In the genomic region with DNA sequence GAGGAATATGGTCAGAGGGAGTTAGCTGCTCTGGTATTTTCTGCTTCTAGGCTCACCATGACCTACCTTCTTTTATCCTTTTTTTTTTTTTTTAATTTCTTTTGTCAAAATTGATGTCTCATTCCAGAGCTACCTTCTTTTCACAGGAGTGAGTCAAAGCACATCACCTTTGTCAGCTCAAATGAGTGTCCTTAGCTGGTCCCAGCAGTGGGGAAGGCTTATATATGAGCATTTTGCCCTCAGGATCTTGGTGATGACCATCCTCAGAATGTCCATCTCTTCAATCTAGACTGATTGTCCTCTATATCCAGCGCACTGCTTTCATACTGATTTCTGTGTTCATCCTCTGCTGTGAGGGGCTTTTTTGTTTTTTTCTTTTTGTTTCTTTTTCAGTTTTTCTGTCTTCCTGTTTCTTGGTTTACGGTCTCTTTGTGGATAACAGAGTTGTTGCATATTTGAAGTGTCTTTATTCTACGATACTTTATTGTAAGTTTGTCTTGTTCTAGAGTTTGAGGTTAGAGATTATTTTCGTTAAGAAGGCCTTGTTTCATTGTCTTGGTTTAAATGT, we compare ENCODE assay signal across 14 cellular contexts. TPM values are rescaled to one million over a fixed set of nuclear protein-coding genes. Genes with fewer than 3 reads are reported as not detected.
DNase-seq lines count a peak whose midpoint lies in the region; ATAC-seq lines count a peak whose summit lies in the region.
"Had no signal": no experiment of that assay in that cellular context is flagged by ENCODE, and none has a peak within 500 bp of the region (broad histone marks: within the 10 kb centered on the region; RNA-seq: fewer than 3 reads in every experiment).

No MANE protein-coding gene starts in this region.

- intact Hi-C loops in activated naive CD4-positive, alpha-beta T cell treated with anti-CD3 and anti-CD28 coated beads for 36 hours (cut with micrococcal nuclease) = loop anchor here (2.0 kb wide), 3 partner anchors 23 to 259 kb away; no protein-coding TSS in a partner anchor
- intact Hi-C loops in cardiac septum (cut with DNase I) = no loop called here

- no peaks in the 10 kb centered on the region for H3K27me3 ChIP-seq in neuronal stem cell (ENCODE audit: control insufficient read depth in 3 of 3, insufficient read depth in 3 of 3, low read depth in 1 of 3, low read length in 3 of 3)
- H3K27me3 ChIP-seq: esophagus muscularis mucosa, testis had no signal

- no peak overlapping the region for H4K91ac ChIP-seq in neuronal stem cell (ENCODE audit: low read depth, low read length, poor library complexity)

- no peak overlapping the region for H2AFZ ChIP-seq in neuronal stem cell (ENCODE audit: low read length)

- CTCF ChIA-PET in activated naive CD4-positive, alpha-beta T cell treated with anti-CD3 and anti-CD28 coated beads for 36 hours (lab: Charles Lee) = interaction anchor here (0.6 to 2.9 kb wide), 8 partner anchors 14 to 268 kb away, joined by 3 to 9 read pairs (median 3); no protein-coding TSS in a partner anchor
- CTCF ChIA-PET in activated CD4-positive, alpha-beta memory T cell treated with anti-CD3 and anti-CD28 coated beads, Interleukin-2, amount 10 ng/mL, durations not matched to agents 7 days and 5 days (lab: Charles Lee) = interaction anchor here (0.6 to 4.3 kb wide), 5 partner anchors 10 to 135 kb away, joined by 3 to 19 read pairs (median 4); a partner anchor contains a TSS

- no peak overlapping the region for H2BK5ac ChIP-seq in neuronal stem cell (ENCODE audit: low read length)

- POLR2A ChIA-PET in activated CD4-positive, alpha-beta memory T cell treated with anti-CD3 and anti-CD28 coated beads, Interleukin-2, amount 10 ng/mL, durations not matched to agents 7 days and 5 days (lab: Charles Lee) = interaction anchor here (0.7 to 4.0 kb wide), 10 partner anchors 10 to 105 kb away, joined by 3 to 43 read pairs (median 4); a partner anchor contains a TSS

- peak; percentile 62 for ATAC-seq in stimulated activated naive CD8-positive, alpha-beta T cell treated with anti-CD3 and anti-CD28 coated beads, Interleukin-15, amount 100 ng/mL, for 72 hours
- no peak for ATAC-seq in GM19467 (IDR thresholded peaks at IDR 0.05; ENCODE audit: unreplicated experiment)
- ATAC-seq: WTC11 had no signal

- H3K4me2 ChIP-seq in neuronal stem cell (ENCODE audit: insufficient read depth, low read length, poor library complexity, severe bottlenecking) = no peak overlapping the region

- no peak overlapping the region for H2BK12ac ChIP-seq in neuronal stem cell (ENCODE audit: low read length)

- H3K4me1 Mint-ChIP-seq in activated naive CD4-positive, alpha-beta T cell treated with anti-CD3 and anti-CD28 coated beads for 36 hours (ENCODE audit: low read depth) = peaks cover 48% of the 10 kb centered on the region
- H3K4me1 Mint-ChIP-seq in activated CD4-positive, alpha-beta memory T cell treated with anti-CD3 and anti-CD28 coated beads, Interleukin-2, amount 10 ng/mL, durations not matched to agents 7 days and 5 days = peaks cover 55% of the 10 kb centered on the region
- peaks cover 46 to 67% of the 10 kb centered on the region in 2 donors for H3K4me1 Mint-ChIP-seq in immature natural killer cell
- H3K4me1 Mint-ChIP-seq in stimulated activated naive CD8-positive, alpha-beta T cell treated with anti-CD3 and anti-CD28 coated beads, Interleukin-15, amount 100 ng/mL, for 72 hours = peaks cover 44% of the 10 kb centered on the region
- H3K4me1 Mint-ChIP-seq: WTC11 had no signal

- H3K27me3 Mint-ChIP-seq in activated naive CD4-positive, alpha-beta T cell treated with anti-CD3 and anti-CD28 coated beads for 36 hours (ENCODE audit: low read depth) = no peaks in the 10 kb centered on the region
- H3K27me3 Mint-ChIP-seq in activated CD4-positive, alpha-beta memory T cell treated with anti-CD3 and anti-CD28 coated beads, Interleukin-2, amount 10 ng/mL, durations not matched to agents 7 days and 5 days = no peaks in the 10 kb centered on the region
- H3K27me3 Mint-ChIP-seq in immature natural killer cell (ENCODE audit: low read depth in 3 of 3) = peaks cover 6 to 14% (median 7%) of the 10 kb centered on the region in 3 donors
- no peaks in the 10 kb centered on the region for H3K27me3 Mint-ChIP-seq in stimulated activated naive CD8-positive, alpha-beta T cell treated with anti-CD3 and anti-CD28 coated beads, Interleukin-15, amount 100 ng/mL, for 72 hours

- no peaks in the 10 kb centered on the region for H3K4me1 ChIP-seq in neuronal stem cell (ENCODE audit: control insufficient read depth in 2 of 2, insufficient read depth in 1 of 2, low read depth in 1 of 2, low read length in 2 of 2)
- H3K4me1 ChIP-seq: testis had no signal

- H3K27ac Mint-ChIP-seq in activated naive CD4-positive, alpha-beta T cell treated with anti-CD3 and anti-CD28 coated beads for 36 hours = peak overlapping the region; percentile 32
- peak overlapping the region; percentile 87 for H3K27ac Mint-ChIP-seq in activated CD4-positive, alpha-beta memory T cell treated with anti-CD3 and anti-CD28 coated beads, Interleukin-2, amount 10 ng/mL, durations not matched to agents 7 days and 5 days
- H3K27ac Mint-ChIP-seq in immature natural killer cell = peak overlapping the region; percentile 79 to 93 (median 88)
- peak overlapping the region; percentile 60 to 91 for H3K27ac Mint-ChIP-seq in stimulated activated naive CD8-positive, alpha-beta T cell treated with anti-CD3 and anti-CD28 coated beads, Interleukin-15, amount 100 ng/mL, for 72 hours
- H3K27ac Mint-ChIP-seq: WTC11 had no signal

- peak overlapping the region; percentile 41 for H3K4me3 Mint-ChIP-seq in activated naive CD4-positive, alpha-beta T cell treated with anti-CD3 and anti-CD28 coated beads for 36 hours
- peak overlapping the region; percentile 50 for H3K4me3 Mint-ChIP-seq in activated CD4-positive, alpha-beta memory T cell treated with anti-CD3 and anti-CD28 coated beads, Interleukin-2, amount 10 ng/mL, durations not matched to agents 7 days and 5 days
- H3K4me3 Mint-ChIP-seq in immature natural killer cell = peak overlapping the region; percentile 47 to 84 (median 68)
- H3K4me3 Mint-ChIP-seq in stimulated activated naive CD8-positive, alpha-beta T cell treated with anti-CD3 and anti-CD28 coated beads, Interleukin-15, amount 100 ng/mL, for 72 hours = peak overlapping the region; percentile 81 to 85
- H3K4me3 Mint-ChIP-seq: WTC11 had no signal

- no CpG with 5 or more reads among the region's 4 CpGs for WGBS in neuronal stem cell (ENCODE audit: extremely low coverage in 2 of 2, insufficient read length in 2 of 2, insufficient replicate concordance in 1 of 2), 2 donors

- no peak overlapping the region for H2BK15ac ChIP-seq in neuronal stem cell (ENCODE audit: low read length)

- peaks cover 1% of the 10 kb centered on the region for H3K79me1 ChIP-seq in neuronal stem cell (ENCODE audit: low read depth, low read length)

- no peak overlapping the region for H4K8ac ChIP-seq in neuronal stem cell (ENCODE audit: low read depth, low read length)

- H3K4me3 ChIP-seq in neuronal stem cell (ENCODE audit: low read length in 2 of 2) = no peak overlapping the region
- H3K4me3 ChIP-seq: esophagus muscularis mucosa, testis had no signal

- H3K14ac ChIP-seq in neuronal stem cell (ENCODE audit: low read length) = no peak overlapping the region

- H3K18ac ChIP-seq in neuronal stem cell (ENCODE audit: low read length) = no peak overlapping the region

- peaks cover 0 to 4% of the 10 kb centered on the region in 2 donors for H3K9me3 ChIP-seq in neuronal stem cell (replicated peaks in 1 of 2; ENCODE audit: control insufficient read depth in 2 of 2, insufficient read depth in 1 of 2, low read depth in 1 of 2, low read length in 2 of 2)
- H3K9me3 ChIP-seq: esophagus muscularis mucosa, testis had no signal

- H3K9ac ChIP-seq in neuronal stem cell (ENCODE audit: low read depth, low read length, poor library complexity) = no peak overlapping the region

- H2BK120ac ChIP-seq in neuronal stem cell (ENCODE audit: low read depth, low read length) = no peak overlapping the region

- H3K4ac ChIP-seq in neuronal stem cell (ENCODE audit: low read length) = no peak overlapping the region

- H3K27ac ChIP-seq in neuronal stem cell (replicated peaks; ENCODE audit: low read length) = no peak overlapping the region
- H3K27ac ChIP-seq: esophagus muscularis mucosa, testis had no signal

- no peak overlapping the region for H3K23ac ChIP-seq in neuronal stem cell (ENCODE audit: low read depth, low read length, poor library complexity)

- no peaks in the 10 kb centered on the region for H3K9me3 Mint-ChIP-seq in activated naive CD4-positive, alpha-beta T cell treated with anti-CD3 and anti-CD28 coated beads for 36 hours
- no peaks in the 10 kb centered on the region for H3K9me3 Mint-ChIP-seq in activated CD4-positive, alpha-beta memory T cell treated with anti-CD3 and anti-CD28 coated beads, Interleukin-2, amount 10 ng/mL, durations not matched to agents 7 days and 5 days
- no peaks in the 10 kb centered on the region for H3K9me3 Mint-ChIP-seq in immature natural killer cell
- H3K9me3 Mint-ChIP-seq in stimulated activated naive CD8-positive, alpha-beta T cell treated with anti-CD3 and anti-CD28 coated beads, Interleukin-15, amount 100 ng/mL, for 72 hours = no peaks in the 10 kb centered on the region
- H3K9me3 Mint-ChIP-seq: WTC11 had no signal

- H3K36me3 ChIP-seq in neuronal stem cell (replicated peaks in 1 of 2; ENCODE audit: control insufficient read depth in 2 of 2, insufficient read depth in 2 of 2, low read length in 2 of 2) = peaks cover 0 to 73% of the 10 kb centered on the region in 2 donors

- H3K36me3 Mint-ChIP-seq in activated naive CD4-positive, alpha-beta T cell treated with anti-CD3 and anti-CD28 coated beads for 36 hours (ENCODE audit: low read depth) = peaks cover 8% of the 10 kb centered on the region
- H3K36me3 Mint-ChIP-seq in activated CD4-positive, alpha-beta memory T cell treated with anti-CD3 and anti-CD28 coated beads, Interleukin-2, amount 10 ng/mL, durations not matched to agents 7 days and 5 days (ENCODE audit: low read depth) = peaks cover 36% of the 10 kb centered on the region
- no peaks in the 10 kb centered on the region for H3K36me3 Mint-ChIP-seq in immature natural killer cell

- no peak overlapping the region for H2AK5ac ChIP-seq in neuronal stem cell (ENCODE audit: low read depth, low read length)

- peak; percentile 25 for DNase-seq in activated naive CD4-positive, alpha-beta T cell treated with anti-CD3 and anti-CD28 coated beads for 36 hours
- DNase-seq in activated naive CD4-positive, alpha-beta T cell treated with anti-CD3 and anti-CD28 coated beads, Interleukin-2, amount 50 U/mL, for 16 hours = no peak
- no peak for DNase-seq in activated CD4-positive, alpha-beta memory T cell treated with anti-CD3 and anti-CD28 coated beads, Interleukin-2, amount 10 ng/mL, durations not matched to agents 7 days and 5 days
- DNase-seq in immature natural killer cell (peak in 2 of 3 donors; percentile 6 to 24), cardiac septum (ENCODE audit: low spot score) (no peak), neuronal stem cell (ENCODE audit: low spot score) (no peak)
- no peak for DNase-seq in stimulated activated naive CD8-positive, alpha-beta T cell treated with anti-CD3 and anti-CD28 coated beads, Interleukin-15, amount 100 ng/mL, for 72 hours
- DNase-seq: activated effector memory CD4-positive, alpha-beta T cell treated with Interleukin-2 at 50 U/mL for 16 hours; NCI-H1092; small intestine; testis had no signal

RNA-seq across cellular contexts. Expression of a gene that starts 24.9 kb away (rescaled TPM):
- total RNA-seq in activated naive CD4-positive, alpha-beta T cell treated with anti-CD3 and anti-CD28 coated beads for 36 hours = 10 to 100 TPM; 79.6 to 86.8 TPM
- 100 to 1,000 TPM; 236 to 238 TPM for total RNA-seq in activated CD4-positive, alpha-beta memory T cell treated with anti-CD3 and anti-CD28 coated beads, Interleukin-2, amount 10 ng/mL, durations not matched to agents 7 days and 5 days
- 100 to 1,000 TPM in 1 of 3 donors, 10 to 100 TPM in 2; 93.5 to 118 (median 95.2) TPM for polyA plus RNA-seq in immature natural killer cell
- 33.7 TPM for total RNA-seq in cardiac septum
- 58.1 TPM for polyA plus RNA-seq in neuronal stem cell (2013, experiment 1 of 2)
- 64.0 TPM for polyA plus RNA-seq in neuronal stem cell (2013, experiment 2 of 2)

RNA-seq across cellular contexts. Expression of a gene that starts 55.9 kb away (rescaled TPM):
- total RNA-seq in activated naive CD4-positive, alpha-beta T cell treated with anti-CD3 and anti-CD28 coated beads for 36 hours = 1 to 10 TPM; 7.8 to 8.4 TPM
- 10 to 100 TPM; 12.4 to 13.3 TPM for total RNA-seq in activated CD4-positive, alpha-beta memory T cell treated with anti-CD3 and anti-CD28 coated beads, Interleukin-2, amount 10 ng/mL, durations not matched to agents 7 days and 5 days
- 10 to 100 TPM in 2 of 3 donors, 1 to 10 TPM in 1; 5.7 to 15.1 (median 14.4) TPM for polyA plus RNA-seq in immature natural killer cell
- 8.8 TPM for total RNA-seq in cardiac septum
- 16.2 TPM for polyA plus RNA-seq in neuronal stem cell (2013, experiment 1 of 2)
- polyA plus RNA-seq in neuronal stem cell (2013, experiment 2 of 2) = 16.4 TPM

Comparison
In these comparisons a context has a peak if more than half of its experiments do, and no peak if none do; other contexts are left out.
1. DNase-seq: peak in activated naive CD4-positive, alpha-beta T cell treated with anti-CD3 and anti-CD28 coated beads for 36 hours (single experiment) and immature natural killer cell (2 of 3); none in activated naive CD4-positive, alpha-beta T cell treated with anti-CD3 and anti-CD28 coated beads, Interleukin-2, amount 50 U/mL, for 16 hours (single experiment), activated CD4-positive, alpha-beta memory T cell treated with anti-CD3 and anti-CD28 coated beads, Interleukin-2, amount 10 ng/mL, durations not matched to agents 7 days and 5 days (single experiment), stimulated activated naive CD8-positive, alpha-beta T cell treated with anti-CD3 and anti-CD28 coated beads, Interleukin-15, amount 100 ng/mL, for 72 hours (0 of 2), cardiac septum (single experiment) and neuronal stem cell (single experiment).
2. H3K27ac Mint-ChIP-seq: peak in every context shown above with its lines; median percentile 88 in immature natural killer cell; 87 in activated CD4-positive, alpha-beta memory T cell treated with anti-CD3 and anti-CD28 coated beads, Interleukin-2, amount 10 ng/mL, durations not matched to agents 7 days and 5 days; 76 in stimulated activated naive CD8-positive, alpha-beta T cell treated with anti-CD3 and anti-CD28 coated beads, Interleukin-15, amount 100 ng/mL, for 72 hours; 32 in activated naive CD4-positive, alpha-beta T cell treated with anti-CD3 and anti-CD28 coated beads for 36 hours.
3. Peak in every context shown above with its lines, with median percentiles within 50 percentile points of each other: H3K4me3 Mint-ChIP-seq.